In genomic region chr1:55081188-55081904, GRCh38 we compare ENCODE assay signal across 16 cellular contexts. TPM values are rescaled to one million over a fixed set of nuclear protein-coding genes. Genes with fewer than 3 reads are reported as not detected.
DNase-seq lines count a peak whose midpoint lies in the region; ATAC-seq, FAIRE-seq and TF ChIP-seq lines count a peak whose summit lies in the region.
"Had no signal": no experiment of that assay in that cellular context is flagged by ENCODE, and none has a peak within 500 bp of the region (broad histone marks: within the 10 kb centered on the region; RNA-seq: fewer than 3 reads in every experiment).

No MANE protein-coding gene starts in this region.

- H3K36me3 Mint-ChIP-seq in mesothelial cell of epicardium: peaks cover 31% of the 10 kb centered on the region

- 70% methylated on average over 9 of the region's 9 CpGs; no CpG with 5 or more reads in 1 of the 2 experiments for WGBS in H1 (ENCODE audit: extremely low coverage in 1 of 2, insufficient coverage in 1 of 2, insufficient read length in 1 of 2, insufficient replicate concordance in 2 of 2, low coverage in 1 of 2, low lambda C conversion rate in 2 of 2, missing lambda C conversion rate in 1 of 2), 2 experiments

- no peak overlapping the region for H3K4ac ChIP-seq in H1 (replicated peaks; ENCODE audit: insufficient read length, low read depth, low read length)

- H3K27me3 ChIP-seq in NT2/D1 (ENCODE audit: insufficient read depth, insufficient read length) (no peaks in the 10 kb centered on the region), H1 (replicated peaks in 1 of 4; ENCODE audit: control insufficient read depth in 3 of 4, extremely low read depth in 1 of 4, insufficient read depth in 3 of 4, low read length in 3 of 4) (no peaks in the 10 kb centered on the region)

- H3K4me2 ChIP-seq in H1 (ENCODE audit: insufficient read depth in 1 of 2, low read depth in 2 of 2, low read length in 2 of 2): no peak overlapping the region
- H3K4me2 ChIP-seq: KMS-11 had no signal

- H3K23ac ChIP-seq in H1 (ENCODE audit: insufficient read length): no peak overlapping the region

- H3K79me1 ChIP-seq in H1 (ENCODE audit: low read depth, low read length): no peaks in the 10 kb centered on the region

- no peak overlapping the region for H3K56ac ChIP-seq in H1 (replicated peaks; ENCODE audit: insufficient read length, low read depth, low read length)

- H2BK20ac ChIP-seq in H1 (ENCODE audit: low read length): no peak overlapping the region

- H3K9me3 ChIP-seq in NT2/D1 (ENCODE audit: insufficient read depth, low read length) (no peaks in the 10 kb centered on the region), H1 (ENCODE audit: insufficient read depth in 2 of 2, low read depth in 1 of 2, low read length in 1 of 2) (no peaks in the 10 kb centered on the region; a peak in 1 of 4 replicates)
- H3K9me3 ChIP-seq: Caco-2 had no signal

- TF ChIP-seq EP300 in H1 (IDR thresholded peaks at IDR 0.05; ENCODE audit: borderline replicate concordance in 1 of 2, low read depth in 2 of 2, low read length in 2 of 2): no peak

- no peak overlapping the region for H3K4me3 Mint-ChIP-seq in mesothelial cell of epicardium

- H2BK120ac ChIP-seq in H1 (replicated peaks; ENCODE audit: low read depth, low read length): no peak overlapping the region

- CTCF ChIA-PET in H1 (lab: Charles Lee; ENCODE audit: partially characterized antibody): interaction anchor here (0.8 to 2.9 kb wide), 3 partner anchors 10 to 62 kb away, joined by 3 to 22 read pairs (median 5); no protein-coding TSS in a partner anchor

- no peak overlapping the region for H2BK5ac ChIP-seq in H1 (ENCODE audit: low read depth, low read length)

- no peak overlapping the region for H2BK12ac ChIP-seq in H1 (ENCODE audit: low read depth, low read length)

- TF ChIP-seq POLR2A in H1 (IDR thresholded peaks at IDR 0.05; ENCODE audit: control extremely low read depth in 1 of 2, low read depth in 2 of 2, low read length in 2 of 2): no peak

- no peak overlapping the region for H2AK5ac ChIP-seq in H1 (ENCODE audit: low read depth, low read length)

- H3K23me2 ChIP-seq in H1 (ENCODE audit: low read depth, low read length): no peaks in the 10 kb centered on the region

- TF ChIP-seq CTCF in H1 (IDR thresholded peaks at IDR 0.05; ENCODE audit: control extremely low read depth in 1 of 3, insufficient read depth in 1 of 3, low read depth in 1 of 3, low read length in 3 of 3) (no peak), mesothelial cell of epicardium (IDR thresholded peaks at IDR 0.05; ENCODE audit: unreplicated experiment) (no peak), GM10266 (IDR thresholded peaks at IDR 0.05; ENCODE audit: control insufficient read depth, insufficient read depth, low read depth, missing control alignments) (no peak)

- POLR2A ChIA-PET in H1 (lab: Charles Lee; ENCODE audit: partially characterized antibody): no interaction called here

- H3K14ac ChIP-seq in H1 (ENCODE audit: insufficient read length): no peak overlapping the region

- no peak for TF ChIP-seq RAD21 in H1 (IDR thresholded peaks at IDR 0.05 in 1 of 2, conservative IDR thresholded peaks at IDR 0.05 in 1 of 2; ENCODE audit: low read depth in 2 of 2, low read length in 2 of 2)

- ATAC-seq in esophagus mucosa: no peak
- ATAC-seq: GM12878 had no signal

- peak overlapping the region; percentile 62 for H3K27ac Mint-ChIP-seq in mesothelial cell of epicardium

- no peaks in the 10 kb centered on the region for H4K20me1 ChIP-seq in H1 (replicated peaks in 1 of 2; ENCODE audit: control insufficient read depth in 1 of 2, insufficient read depth in 2 of 2, low read length in 2 of 2)

- no peaks in the 10 kb centered on the region for H3K79me2 ChIP-seq in H1 (ENCODE audit: control insufficient read depth in 1 of 2, insufficient read depth in 2 of 2, low read length in 2 of 2)

- H3K4me3 ChIP-seq in NT2/D1 (ENCODE audit: insufficient read length, low read depth) (no peak overlapping the region), H1 (ENCODE audit: extremely low read depth in 1 of 4, insufficient read depth in 2 of 4, low read depth in 3 of 4, low read length in 4 of 4) (no peak overlapping the region)
- H3K4me3 ChIP-seq: GM12878, lung had no signal

- peaks cover 11% of the 10 kb centered on the region for H3K4me1 Mint-ChIP-seq in mesothelial cell of epicardium

- H4K5ac ChIP-seq in H1 (ENCODE audit: insufficient read length, low read depth, low read length): no peak overlapping the region

- H3K36me3 ChIP-seq in NT2/D1 (ENCODE audit: insufficient read depth, insufficient read length, low read length) (peaks cover 88% of the 10 kb centered on the region), H1 (ENCODE audit: control insufficient read depth in 2 of 4, insufficient read depth in 4 of 4, low read length in 3 of 4) (peaks cover 13 to 68% (median 42%) of the 10 kb centered on the region in 4 experiments)

- no peak overlapping the region for H2AFZ ChIP-seq in H1 (ENCODE audit: low read length)

- no peak overlapping the region for H4K91ac ChIP-seq in H1 (replicated peaks; ENCODE audit: insufficient read length, low read length)

- DNase-seq in EH (ENCODE audit: low read depth): peak; percentile 80
- peak; percentile 44 for DNase-seq in NT2/D1 (ENCODE audit: low read depth, low spot score)
- DNase-seq in H1 (ENCODE audit: low read depth in 1 of 2, low spot score in 2 of 2): no peak
- no peak for DNase-seq in mesothelial cell of epicardium (ENCODE audit: low spot score in 2 of 2, unreplicated experiment in 2 of 2)
- no peak for DNase-seq in SIG-M5 treated with dmso at 0.1 percent for 504 hours (lab: John Stamatoyannopoulos, UW; ENCODE audit: unreplicated experiment)
- DNase-seq in AML-193 (lab: John Stamatoyannopoulos, UW): no peak
- DNase-seq in GM10266 (ENCODE audit: extremely low spot score): no peak
- DNase-seq: activated CD4-positive, alpha-beta T cell treated with anti-CD3 and anti-CD28 coated beads for 48 hours; activated naive CD4-positive, alpha-beta T cell treated with anti-CD3 and anti-CD28 coated beads, Interleukin-2, amount 50 U/mL, for 16 hours; Caco-2; NCI-H2171 treated with DMSO at 0.1 percent for 48 hours had no signal

- no peak overlapping the region for H3K27ac ChIP-seq in H1 (ENCODE audit: low read depth, low read length)
- H3K27ac ChIP-seq: epithelial cell of prostate, KMS-11 had no signal

- H3K18ac ChIP-seq in H1 (ENCODE audit: extremely low read depth, low read length): no peak overlapping the region

- no peak for FAIRE-seq in H1 (lab: Jason Lieb, UNC)
- FAIRE-seq: GM12878 had no signal

- no peaks in the 10 kb centered on the region for H3K9me3 Mint-ChIP-seq in mesothelial cell of epicardium

- no peak overlapping the region for H2BK15ac ChIP-seq in H1 (ENCODE audit: low read length)

- no peaks in the 10 kb centered on the region for H3K27me3 Mint-ChIP-seq in mesothelial cell of epicardium (ENCODE audit: low read depth)

- no peak overlapping the region for H3K9ac ChIP-seq in NT2/D1 (ENCODE audit: insufficient read length, low read depth)
- H3K9ac ChIP-seq in H1 (replicated peaks in 1 of 4; ENCODE audit: extremely low read depth in 1 of 4, low read depth in 3 of 4, low read length in 3 of 4): peak overlapping the region in 1 of 4 experiments; percentile 34; a peak in 1 of 7 replicates
- H3K9ac ChIP-seq: KMS-11 had no signal

- no peak overlapping the region for H4K8ac ChIP-seq in H1 (ENCODE audit: extremely low read depth, insufficient read depth, low read length)

- H3K4me1 ChIP-seq in NT2/D1 (ENCODE audit: insufficient read depth, insufficient read length) (peaks cover 3% of the 10 kb centered on the region), H1 (replicated peaks in 1 of 4; ENCODE audit: control insufficient read depth in 3 of 4, insufficient read depth in 4 of 4, low read length in 3 of 4) (no peaks in the 10 kb centered on the region; a peak in 1 of 7 replicates)
- H3K4me1 ChIP-seq: Caco-2 had no signal

TF ChIP-seq in H1, 55 proteins besides CTCF, POLR2A, EP300 and RAD21:
- TF ChIP-seq SIRT6 (IDR thresholded peaks at IDR 0.05; ENCODE audit: low read length): no peak
- no peak for TF ChIP-seq HDAC2 (IDR thresholded peaks at IDR 0.05; ENCODE audit: borderline replicate concordance in 1 of 2, low read depth in 2 of 2, low read length in 2 of 2)
- 0 out of 2 replicates have a peak, but pooled peaks have one; percentile 22 for TF ChIP-seq JUND (IDR thresholded peaks at IDR 0.05; ENCODE audit: low read length)
- TF ChIP-seq GTF2F1 (IDR thresholded peaks at IDR 0.05; ENCODE audit: borderline replicate concordance, low read depth, low read length): no peak
- TF ChIP-seq NANOG (IDR thresholded peaks at IDR 0.05; ENCODE audit: insufficient read depth, low read depth, low read length, poor library complexity, severe bottlenecking): no peak
TF ChIP-seq in H1: peak in this region for 1.

RNA-seq across cellular contexts. Expression of gene PCSK9, which starts 42.0 kb away (rescaled TPM):
- total RNA-seq in H1 (2021; fragmentation: NEBNext Ultra II Directional; extraction: Animal tissue kit (Norgen Biotek cat#: 25700)): 32.3 and 33.8 TPM in 2 replicates
- 22.3 and 39.4 TPM in 2 replicates for polyA plus RNA-seq in H1 (2011; rRNA removed)
- 30.1 TPM for polyA plus RNA-seq in H1 (2011; cell fraction: cytosol; rRNA removed)
- polyA plus RNA-seq in H1 (2011; cell fraction: nucleus; rRNA removed): 56.2 TPM
- 20.6 to 29.9 TPM (median 28.3 TPM) in 4 replicates for polyA plus RNA-seq in H1 (2012, experiment 1 of 2)
- polyA plus RNA-seq in H1 (2012, experiment 2 of 2): 24.1 TPM
- 65.1 TPM for polyA plus RNA-seq in H1 (2013, experiment 1 of 2)
- polyA plus RNA-seq in H1 (2013, experiment 2 of 2): 59.8 TPM
- 14.4 and 15.8 TPM in 2 replicates for polyA minus RNA-seq in H1 (2011; rRNA and poly(A)+ RNA removed)
- polyA minus RNA-seq in H1 (2011; cell fraction: cytosol; rRNA and poly(A)+ RNA removed): 22.8 TPM
- 18.1 TPM for polyA minus RNA-seq in H1 (2011; cell fraction: nucleus; rRNA and poly(A)+ RNA removed)
- total RNA-seq in mesothelial cell of epicardium (1.4 to 1.6 TPM (median 1.6 TPM) in 3 replicates), esophagus mucosa (18.3 TPM)

Comparison
In these comparisons a context has a peak if more than half of its experiments do, and no peak if none do; other contexts are left out.
1. DNase-seq: peak in EH (single experiment) and NT2/D1 (single experiment); none in H1 (0 of 2), mesothelial cell of epicardium (0 of 2), SIG-M5 treated with dmso at 0.1 percent for 504 hours (single experiment), AML-193 (0 of 2) and GM10266 (single experiment).